ENCODE assay signal across 9 cellular contexts in genomic region chr9:20508242-20508641, GRCh38.
DNase-seq lines count a peak whose midpoint lies in the region; ATAC-seq and FAIRE-seq lines count a peak whose summit lies in the region.
"Had no signal": no experiment of that assay in that cellular context is flagged by ENCODE, and none has a peak within 500 bp of the region (broad histone marks: within the 10 kb centered on the region; RNA-seq: fewer than 3 reads in every experiment).

No MANE protein-coding gene starts in this region.

- no peak overlapping the region for H4K12ac ChIP-seq in trophoblast cell (ENCODE audit: low read depth, low read length)

- no peak overlapping the region for H3K14ac ChIP-seq in trophoblast cell (ENCODE audit: low read length)

- 68% methylated on average over 2 of the region's 2 CpGs for WGBS in right cardiac atrium
- no CpG with 5 or more reads among the region's 2 CpGs for WGBS in trophoblast cell (ENCODE audit: extremely low coverage, insufficient coverage, insufficient read length)

- H3K4me3 ChIP-seq in right cardiac atrium (ENCODE audit: low read length) = no peak overlapping the region
- H3K4me3 ChIP-seq in trophoblast cell (ENCODE audit: low read depth, low read length) = no peak overlapping the region
- H3K4me3 ChIP-seq: GM23338 had no signal

- H2BK5ac ChIP-seq in trophoblast cell (ENCODE audit: low read depth, low read length, poor library complexity) = no peak overlapping the region

- no peaks in the 10 kb centered on the region for H3K79me2 ChIP-seq in trophoblast cell (ENCODE audit: control insufficient read depth, insufficient read depth, low read length, poor library complexity)

- no peak overlapping the region for H4K8ac ChIP-seq in trophoblast cell (ENCODE audit: low read depth, low read length)

- ATAC-seq in GM21723 (IDR thresholded peaks at IDR 0.05; ENCODE audit: unreplicated experiment) = peak; percentile 87
- ATAC-seq in right cardiac atrium = no peak
- ATAC-seq: GM23338 had no signal

- no peak overlapping the region for H3K9ac ChIP-seq in trophoblast cell (ENCODE audit: low read length)

- H3K79me1 ChIP-seq in trophoblast cell (ENCODE audit: low read length) = no peaks in the 10 kb centered on the region

- no peak overlapping the region for H2BK12ac ChIP-seq in trophoblast cell (ENCODE audit: low read length)

- no peak overlapping the region for H3K23ac ChIP-seq in trophoblast cell (ENCODE audit: low read length)

- H3K4me1 ChIP-seq in right cardiac atrium (ENCODE audit: control insufficient read depth, insufficient read depth, low read length) (peaks cover 5% of the 10 kb centered on the region), trophoblast cell (ENCODE audit: control insufficient read depth in 1 of 2, insufficient read depth in 2 of 2, low read length in 2 of 2) (peaks cover 0 to 3% of the 10 kb centered on the region in 2 experiments)

- H3K27ac ChIP-seq in right cardiac atrium (ENCODE audit: low read length) (no peak overlapping the region), trophoblast cell (ENCODE audit: low read depth, low read length) (no peak overlapping the region)

- no peak overlapping the region for H2BK120ac ChIP-seq in trophoblast cell (ENCODE audit: insufficient read depth, low read length, poor library complexity)

- H3K4ac ChIP-seq in trophoblast cell (ENCODE audit: low read depth, low read length) = no peak overlapping the region

- no peak overlapping the region for H2AK5ac ChIP-seq in trophoblast cell (ENCODE audit: low read length)

- H3K27me3 ChIP-seq in right cardiac atrium (ENCODE audit: control insufficient read depth, insufficient read depth) = no peaks in the 10 kb centered on the region
- H3K27me3 ChIP-seq in trophoblast cell (ENCODE audit: insufficient read depth, low read length) = no peaks in the 10 kb centered on the region

- intact Hi-C loops in right cardiac atrium (cut with DNase I) = no loop called here

- H4K91ac ChIP-seq in trophoblast cell (ENCODE audit: low read depth, low read length) = no peak overlapping the region

- H3K18ac ChIP-seq in trophoblast cell (ENCODE audit: low read length) = no peak overlapping the region

- FAIRE-seq in GM18507 (lab: Jason Lieb, UNC) = peak; percentile 80

- peak; percentile 2 for DNase-seq in GM18507 (ENCODE audit: extremely low spot score, insufficient read length, low read depth)
- DNase-seq in NAMALWA (ENCODE audit: low spot score) = peak; percentile 18
- peak; percentile 21 for DNase-seq in left kidney (ENCODE audit: low read depth, low spot score)
- no peak for DNase-seq in middle frontal gyrus (ENCODE audit: extremely low spot score, low spot score)
- DNase-seq in right cardiac atrium = no peak
- DNase-seq in H4 (ENCODE audit: low spot score) = no peak
- no peak for DNase-seq in trophoblast cell

- H3K4me2 ChIP-seq in trophoblast cell (ENCODE audit: low read length) = no peak overlapping the region
- H3K4me2 ChIP-seq: GM23338 had no signal

- H2AFZ ChIP-seq in trophoblast cell (ENCODE audit: insufficient read depth, low read length, poor library complexity) = no peak overlapping the region
- H2AFZ ChIP-seq: GM23338 had no signal

- no peaks in the 10 kb centered on the region for H3K9me3 ChIP-seq in right cardiac atrium (ENCODE audit: control insufficient read depth, low read length)
- no peaks in the 10 kb centered on the region for H3K9me3 ChIP-seq in trophoblast cell (ENCODE audit: insufficient read depth, low read depth, low read length)

- H3K36me3 ChIP-seq in trophoblast cell (ENCODE audit: control insufficient read depth in 1 of 2, insufficient read depth in 2 of 2, low read length in 2 of 2) = no peaks in the 10 kb centered on the region

Comparison
In these comparisons a context has a peak if more than half of its experiments do, and no peak if none do; other contexts are left out.
1. DNase-seq: peak in GM18507 (single experiment), NAMALWA (single experiment) and left kidney (single experiment); none in middle frontal gyrus (single experiment), right cardiac atrium (0 of 3), H4 (single experiment) and trophoblast cell (0 of 2).